Comparison of ENCODE assay signal across 9 cellular contexts in genomic region chr7:20598479-20599419, GRCh38. TPM values are rescaled to one million over a fixed set of nuclear protein-coding genes. Genes with fewer than 3 reads are reported as not detected.
DNase-seq lines count a peak whose midpoint lies in the region; ATAC-seq and TF ChIP-seq lines count a peak whose summit lies in the region.
"Had no signal": no experiment of that assay in that cellular context is flagged by ENCODE, and none has a peak within 500 bp of the region (broad histone marks: within the 10 kb centered on the region; RNA-seq: fewer than 3 reads in every experiment).

No MANE protein-coding gene starts in this region.

- 40 to 43% (median 41%) methylated on average over 18 of the region's 18 CpGs for WGBS in psoas muscle, 3 donors

- ATAC-seq in GM18520 (IDR thresholded peaks at IDR 0.05; ENCODE audit: unreplicated experiment) (peak; percentile 70), HG02973 (IDR thresholded peaks at IDR 0.05; ENCODE audit: unreplicated experiment) (peak; percentile 74), psoas muscle (peak; percentile 55 to 79 (median 69))

- no peaks in the 10 kb centered on the region for H3K4me1 ChIP-seq in psoas muscle

- peak; percentile 80 for TF ChIP-seq CTCF in psoas muscle (IDR thresholded peaks at IDR 0.05)

- DNase-seq in CD1c-positive myeloid dendritic cell (ENCODE audit: extremely low spot score) (peak; percentile 65), NCI-H1694 treated with DMSO at 0.1 percent for 48 hours (lab: John Stamatoyannopoulos, UW) (peak; percentile 29), UCSD-AML1 (lab: John Stamatoyannopoulos, UW; ENCODE audit: unreplicated experiment) (peak; percentile 7), globus pallidus (ENCODE audit: low spot score) (peak; percentile 66), psoas muscle (no peak)
- no peak for DNase-seq in effector CD4-positive, alpha-beta T cell

- H3K27me3 ChIP-seq in psoas muscle (ENCODE audit: insufficient read depth in 3 of 3, low read length in 2 of 3), result no peaks in the 10 kb centered on the region

- no peaks in the 10 kb centered on the region for H3K36me3 ChIP-seq in psoas muscle (ENCODE audit: insufficient read depth in 1 of 2, low read depth in 1 of 2)

- intact Hi-C loops in psoas muscle (cut with DNase I), result loop anchor here (2.0 to 10.0 kb wide), 3 partner anchors 434 to 890 kb away; partner anchors contain the start of gene POLR1F (in 1 of the 2)

- H3K9me3 ChIP-seq in psoas muscle, result no peaks in the 10 kb centered on the region

- no peak overlapping the region for H3K4me3 ChIP-seq in psoas muscle

- no peak overlapping the region for H3K27ac ChIP-seq in psoas muscle

RNA-seq across cellular contexts. Expression of gene ABCB5, which starts 16.7 kb away (rescaled TPM):
- not detected for total RNA-seq in psoas muscle
- not detected for polyA plus RNA-seq in psoas muscle
- total RNA-seq: T-helper 1 cell treated with Interleukin-12 subunit alpha and Interleukin-12 subunit beta and Interleukin-4 antibody, amounts not matched to agents 30 ng/mL and 1 ng/mL, for 36 hours had no signal

Comparison
In these comparisons a context has a peak if more than half of its experiments do, and no peak if none do; other contexts are left out.
1. DNase-seq: peak in CD1c-positive myeloid dendritic cell (single experiment), NCI-H1694 treated with DMSO at 0.1 percent for 48 hours (single experiment), UCSD-AML1 (single experiment) and globus pallidus (single experiment); none in psoas muscle (0 of 2) and effector CD4-positive, alpha-beta T cell (single experiment).
2. Peak in every context shown above with its lines, with median percentiles within 50 percentile points of each other: ATAC-seq.